In the genomic region with DNA sequence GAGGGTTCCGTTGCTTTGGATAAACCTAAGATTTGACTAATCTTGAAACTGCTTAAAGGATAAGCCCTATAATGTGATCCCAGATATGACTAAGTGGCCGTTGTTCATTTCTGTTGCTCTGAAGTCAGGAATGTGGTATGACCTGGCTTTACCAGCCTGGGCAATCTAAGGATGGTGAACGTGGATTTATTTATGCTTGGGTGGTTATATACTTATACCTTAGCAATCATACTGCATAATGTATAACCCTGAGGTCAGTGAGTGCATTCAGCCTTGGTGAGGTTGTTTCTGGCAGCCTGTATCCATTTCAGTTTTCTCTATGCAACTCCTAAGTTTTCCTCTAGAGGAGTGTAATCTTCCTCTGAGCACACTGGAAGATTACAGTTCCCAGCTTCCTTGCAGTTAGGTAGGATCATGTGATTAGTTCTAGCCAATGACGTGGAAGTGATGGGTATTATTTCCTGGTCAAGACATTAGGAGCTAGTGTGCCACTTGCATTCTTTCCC, we compare ENCODE assay signal across 1 cellular context.
TF ChIP-seq lines count a peak whose summit lies in the region.

No MANE protein-coding gene starts in this region.

TF ChIP-seq in GM23338, 12 proteins besides CTCF, POLR2A, EP300 and RAD21 (continued from another document):
- TF ChIP-seq ZNF331 (CRISPR knock-in tag; IDR thresholded peaks at IDR 0.05; ENCODE audit: low read depth) (no peak), POLR2AphosphoS5 (IDR thresholded peaks at IDR 0.05; ENCODE audit: low read depth) (no peak), CREB1 (CRISPR knock-in tag; IDR thresholded peaks at IDR 0.05; ENCODE audit: low read depth) (no peak), STAT1 (IDR thresholded peaks at IDR 0.05; ENCODE audit: unreplicated experiment) (no peak), JUNB (IDR thresholded peaks at IDR 0.05; ENCODE audit: unreplicated experiment) (no peak)
- TF ChIP-seq, protein P1, sequence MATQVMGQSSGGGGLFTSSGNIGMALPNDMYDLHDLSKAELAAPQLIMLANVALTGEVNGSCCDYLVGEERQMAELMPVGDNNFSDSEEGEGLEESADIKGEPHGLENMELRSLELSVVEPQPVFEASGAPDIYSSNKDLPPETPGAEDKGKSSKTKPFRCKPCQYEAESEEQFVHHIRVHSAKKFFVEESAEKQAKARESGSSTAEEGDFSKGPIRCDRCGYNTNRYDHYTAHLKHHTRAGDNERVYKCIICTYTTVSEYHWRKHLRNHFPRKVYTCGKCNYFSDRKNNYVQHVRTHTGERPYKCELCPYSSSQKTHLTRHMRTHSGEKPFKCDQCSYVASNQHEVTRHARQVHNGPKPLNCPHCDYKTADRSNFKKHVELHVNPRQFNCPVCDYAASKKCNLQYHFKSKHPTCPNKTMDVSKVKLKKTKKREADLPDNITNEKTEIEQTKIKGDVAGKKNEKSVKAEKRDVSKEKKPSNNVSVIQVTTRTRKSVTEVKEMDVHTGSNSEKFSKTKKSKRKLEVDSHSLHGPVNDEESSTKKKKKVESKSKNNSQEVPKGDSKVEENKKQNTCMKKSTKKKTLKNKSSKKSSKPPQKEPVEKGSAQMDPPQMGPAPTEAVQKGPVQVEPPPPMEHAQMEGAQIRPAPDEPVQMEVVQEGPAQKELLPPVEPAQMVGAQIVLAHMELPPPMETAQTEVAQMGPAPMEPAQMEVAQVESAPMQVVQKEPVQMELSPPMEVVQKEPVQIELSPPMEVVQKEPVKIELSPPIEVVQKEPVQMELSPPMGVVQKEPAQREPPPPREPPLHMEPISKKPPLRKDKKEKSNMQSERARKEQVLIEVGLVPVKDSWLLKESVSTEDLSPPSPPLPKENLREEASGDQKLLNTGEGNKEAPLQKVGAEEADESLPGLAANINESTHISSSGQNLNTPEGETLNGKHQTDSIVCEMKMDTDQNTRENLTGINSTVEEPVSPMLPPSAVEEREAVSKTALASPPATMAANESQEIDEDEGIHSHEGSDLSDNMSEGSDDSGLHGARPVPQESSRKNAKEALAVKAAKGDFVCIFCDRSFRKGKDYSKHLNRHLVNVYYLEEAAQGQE (IDR thresholded peaks at IDR 0.05; ENCODE audit: unreplicated experiment) = no peak
TF ChIP-seq in GM23338: peak in this region for 0.
